Comparison of ENCODE assay signal across 18 cellular contexts in the genomic region with DNA sequence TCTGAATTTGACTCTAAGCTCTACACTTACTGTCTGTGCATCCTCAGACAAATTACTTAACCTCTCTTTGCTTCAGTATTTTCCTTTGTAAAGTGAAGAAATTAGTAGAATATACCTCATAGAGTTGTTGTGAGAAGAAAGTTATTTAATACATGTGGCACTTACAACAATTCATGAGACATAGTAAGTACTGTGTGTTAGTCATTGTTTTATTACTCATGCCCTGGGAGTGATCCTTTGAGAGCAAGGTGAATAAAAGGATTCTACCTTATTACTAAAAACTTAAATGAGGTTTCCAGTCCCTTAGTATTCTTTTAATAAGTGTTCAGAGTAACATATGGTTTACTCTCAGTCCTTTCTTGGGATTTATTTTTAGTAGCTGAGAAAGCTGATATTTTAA.
"Had no signal": no experiment of that assay in that cellular context is flagged by ENCODE, and none has a peak within 500 bp of the region (broad histone marks: within the 10 kb centered on the region; RNA-seq: fewer than 3 reads in every experiment).

No MANE protein-coding gene starts in this region.

- H3K4me1 ChIP-seq: colonic mucosa, gastrocnemius medialis, heart right ventricle, right atrium auricular region, sigmoid colon had no signal

- H3K27me3 ChIP-seq: colonic mucosa, gastrocnemius medialis, heart right ventricle, right atrium auricular region, sigmoid colon had no signal

- H3K27ac ChIP-seq: colonic mucosa, gastrocnemius medialis, heart right ventricle, right atrium auricular region, sigmoid colon, skin epidermis, thoracic aorta had no signal

- DNase-seq: colonic mucosa; dermis blood vessel endothelial cell; gastrocnemius medialis; heart right ventricle; hypothalamus; kidney glomerular epithelial cell; mucosa of descending colon; naive thymus-derived CD8-positive, alpha-beta T cell; posterior cingulate gyrus; sigmoid colon; stimulated activated CD4-positive, alpha-beta T cell treated with anti-CD3 and anti-CD28 coated beads, Interleukin-2, amount 100 ng/mL, for 24 hours; stimulated activated CD4-positive, alpha-beta T cell treated with anti-CD3 and anti-CD28 coated beads, Interleukin-4, amount 100 ng/mL, for 4 hours; stimulated activated naive B cell treated with anti-CD40 and anti-IgM and Interleukin-4, amounts not matched to agents 10 μg/mL and 1 μg/mL and 100 μg/mL, for 72 hours; stimulated activated naive CD8-positive, alpha-beta T cell treated with anti-CD3 and anti-CD28 coated beads, Interleukin-15, amount 100 ng/mL, for 72 hours; trophoblast cell had no signal

- H3K4me3 ChIP-seq: colonic mucosa, gastrocnemius medialis, heart right ventricle, mucosa of descending colon, right atrium auricular region, sigmoid colon, skin epidermis, thoracic aorta had no signal

- H3K36me3 ChIP-seq: colonic mucosa, gastrocnemius medialis, heart right ventricle, right atrium auricular region, sigmoid colon, thoracic aorta had no signal

- H3K9me3 ChIP-seq: colonic mucosa, gastrocnemius medialis, mucosa of descending colon, right atrium auricular region, thoracic aorta had no signal
